Comparison of ENCODE assay signal across 9 cellular contexts in the genomic region with DNA sequence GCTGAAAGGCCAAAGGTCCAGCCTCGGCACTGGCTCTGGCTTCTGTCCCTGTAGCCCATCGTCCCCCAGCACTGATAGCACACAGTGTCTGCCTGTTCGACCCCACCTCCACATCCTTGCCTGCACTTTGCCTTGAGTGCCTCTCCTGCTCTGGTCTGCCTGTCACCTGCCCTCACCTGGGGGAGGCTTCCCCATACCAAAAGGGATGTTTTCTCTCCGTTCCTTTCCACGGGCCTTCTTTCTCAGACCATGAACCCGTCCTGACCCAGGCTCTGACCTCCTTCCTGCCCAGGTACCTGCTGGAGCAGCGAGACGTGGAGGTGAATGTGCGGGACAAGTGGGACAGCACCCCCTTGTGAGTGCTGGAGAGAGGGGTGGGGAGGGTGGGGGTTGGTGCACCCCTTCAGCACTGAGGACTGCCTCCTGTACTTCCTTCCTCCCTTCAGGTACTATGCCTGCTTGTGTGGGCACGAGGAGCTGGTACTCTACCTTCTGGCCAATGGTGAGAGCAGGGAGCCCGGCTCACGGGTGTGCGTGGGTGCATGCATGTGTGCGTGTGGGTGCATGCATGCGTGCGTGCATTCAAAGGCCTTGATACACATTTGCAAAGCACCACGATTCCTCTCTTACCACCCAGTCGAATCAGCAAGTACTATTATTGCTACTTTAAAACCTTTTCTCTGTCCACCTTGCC. TPM values are rescaled to one million over a fixed set of nuclear protein-coding genes. Genes with fewer than 3 reads are reported as not detected.
DNase-seq lines count a peak whose midpoint lies in the region; ATAC-seq and TF ChIP-seq lines count a peak whose summit lies in the region.
"Had no signal": no experiment of that assay in that cellular context is flagged by ENCODE, and none has a peak within 500 bp of the region (broad histone marks: within the 10 kb centered on the region; RNA-seq: fewer than 3 reads in every experiment).

No MANE protein-coding gene starts in this region.

- CTCF ChIA-PET in Caco-2 (lab: Charles Lee): no interaction called here
- CTCF ChIA-PET in activated B cell treated with CpG ODN at 0.5 μM for 24 hours (lab: Charles Lee): interaction anchor here (1.5 kb wide), 1 partner anchor 99 kb away, joined by 3 read pairs; no protein-coding TSS in a partner anchor

- H3K27me3 ChIP-seq in Caco-2 (replicated peaks; ENCODE audit: control insufficient read depth, insufficient read depth, low read length) (no peaks in the 10 kb centered on the region), gastroesophageal sphincter (no peaks in the 10 kb centered on the region), psoas muscle (ENCODE audit: insufficient read depth in 3 of 3, low read length in 2 of 3) (no peaks in the 10 kb centered on the region)

- no peak for TF ChIP-seq POLR2A in gastroesophageal sphincter (IDR thresholded peaks at IDR 0.05)

- H3K4me1 Mint-ChIP-seq in Caco-2 (ENCODE audit: low read depth, unreplicated experiment) (peaks cover 8% of the 10 kb centered on the region), activated B cell treated with CpG ODN at 0.5 μM for 24 hours (peaks cover 20% of the 10 kb centered on the region)

- peak overlapping the region in 3 of 4 donors; percentile 88 to 93 (median 93) for H3K27ac ChIP-seq in gastroesophageal sphincter
- H3K27ac ChIP-seq in psoas muscle: no peak overlapping the region

- intact Hi-C loops in Caco-2 (cut with micrococcal nuclease; ENCODE audit: unreplicated experiment): loop anchor here (10.0 kb wide), 1 partner anchor 79 kb away; a partner anchor contains a TSS
- intact Hi-C loops in activated B cell treated with CpG ODN at 0.5 μM for 24 hours (cut with micrococcal nuclease): loop anchor here (5.0 kb wide), 4 partner anchors 97 to 1757 kb away; a partner anchor contains a TSS
- intact Hi-C loops in psoas muscle (cut with DNase I): loop anchor here in 1 of 2 donors (5.0 kb wide), 1 partner anchor 148 kb away; a partner anchor contains a TSS

- H3K9me3 ChIP-seq in Caco-2: no peaks in the 10 kb centered on the region
- H3K9me3 ChIP-seq in gastroesophageal sphincter: no peaks in the 10 kb centered on the region
- H3K9me3 ChIP-seq in psoas muscle: no peaks in the 10 kb centered on the region

- 85 to 86% methylated on average over 5 to 8 of the region's 18 CpGs for WGBS in gastroesophageal sphincter (ENCODE audit: low coverage in 1 of 2), 2 donors
- 81 to 83% (median 83%) methylated on average over 18 of the region's 18 CpGs for WGBS in psoas muscle, 3 donors

- H3K36me3 ChIP-seq in Caco-2 (ENCODE audit: control insufficient read depth, insufficient read depth, low read length): no peaks in the 10 kb centered on the region
- peaks cover 0 to 45% of the 10 kb centered on the region in 2 donors for H3K36me3 ChIP-seq in gastroesophageal sphincter
- H3K36me3 ChIP-seq in psoas muscle (ENCODE audit: insufficient read depth in 1 of 2, low read depth in 1 of 2): peaks cover 0 to 38% of the 10 kb centered on the region in 2 donors

- no peak for ATAC-seq in activated B cell treated with CpG ODN at 0.5 μM for 24 hours (ENCODE audit: low read depth)
- ATAC-seq in gastroesophageal sphincter: no peak
- ATAC-seq in psoas muscle: no peak
- no peak for ATAC-seq in HG03439 (IDR thresholded peaks at IDR 0.05; ENCODE audit: unreplicated experiment)
- no peak for ATAC-seq in GM19395 (IDR thresholded peaks at IDR 0.05; ENCODE audit: unreplicated experiment)
- ATAC-seq: Panc1 had no signal

- H3K4me3 Mint-ChIP-seq in Caco-2 (ENCODE audit: unreplicated experiment) (peak overlapping the region; percentile 77), activated B cell treated with CpG ODN at 0.5 μM for 24 hours (peak overlapping the region; percentile 83)

- no peak for TF ChIP-seq CTCF in Caco-2 (IDR thresholded peaks at IDR 0.05; ENCODE audit: insufficient read depth in 1 of 2, low read depth in 1 of 2, low read length in 1 of 2, severe bottlenecking in 1 of 2, unreplicated experiment in 1 of 2)
- no peak for TF ChIP-seq CTCF in activated B cell treated with CpG ODN at 0.5 μM for 24 hours (IDR thresholded peaks at IDR 0.05)
- TF ChIP-seq CTCF in gastroesophageal sphincter (IDR thresholded peaks at IDR 0.05): no peak
- TF ChIP-seq CTCF in psoas muscle (IDR thresholded peaks at IDR 0.05): no peak

- no peak for TF ChIP-seq EP300 in gastroesophageal sphincter (IDR thresholded peaks at IDR 0.05)

- no TSS peak for BruUV-seq in Caco-2 (replicated peaks; lab: Mats Ljungman, UMichigan)

- no peak overlapping the region for H3K4me3 ChIP-seq in Caco-2 (ENCODE audit: low read depth, low read length)
- H3K4me3 ChIP-seq in gastroesophageal sphincter: peak overlapping the region; percentile 82 to 99
- H3K4me3 ChIP-seq in psoas muscle: peak overlapping the region; percentile 98

- DNase-seq in Caco-2: peak in 1 of 2 experiments; percentile 24
- DNase-seq in activated B cell treated with CpG ODN at 0.5 μM for 24 hours: peak; percentile 12
- peak in 1 of 2 donors; percentile 51 for DNase-seq in psoas muscle
- DNase-seq in AG08395 (ENCODE audit: low spot score): no peak
- no peak for DNase-seq in NCI-H2171 treated with DMSO at 0.1 percent for 48 hours (lab: John Stamatoyannopoulos, UW)

- POLR2A ChIA-PET in Caco-2 (lab: Charles Lee): no interaction called here
- POLR2A ChIA-PET in activated B cell treated with CpG ODN at 0.5 μM for 24 hours (lab: Charles Lee): no interaction called here

- peaks cover 21% of the 10 kb centered on the region for H3K36me3 Mint-ChIP-seq in Caco-2 (ENCODE audit: insufficient read depth, unreplicated experiment)
- peaks cover 34% of the 10 kb centered on the region for H3K36me3 Mint-ChIP-seq in activated B cell treated with CpG ODN at 0.5 μM for 24 hours (ENCODE audit: low read depth)

- no peak overlapping the region for H3K27ac Mint-ChIP-seq in Caco-2 (ENCODE audit: unreplicated experiment)
- no peak overlapping the region for H3K27ac Mint-ChIP-seq in activated B cell treated with CpG ODN at 0.5 μM for 24 hours

- no peaks in the 10 kb centered on the region for H3K9me3 Mint-ChIP-seq in Caco-2 (ENCODE audit: unreplicated experiment)
- no peaks in the 10 kb centered on the region for H3K9me3 Mint-ChIP-seq in activated B cell treated with CpG ODN at 0.5 μM for 24 hours

- H3K4me1 ChIP-seq in Caco-2 (peaks cover 7% of the 10 kb centered on the region; the same call in 1 of the 2 replicates), gastroesophageal sphincter (peaks cover 2 to 51% (median 17%) of the 10 kb centered on the region in 3 donors), psoas muscle (peaks cover 21% of the 10 kb centered on the region)

- H3K27me3 Mint-ChIP-seq in Caco-2 (ENCODE audit: insufficient read depth, unreplicated experiment) (no peaks in the 10 kb centered on the region), activated B cell treated with CpG ODN at 0.5 μM for 24 hours (no peaks in the 10 kb centered on the region)

RNA-seq across cellular contexts. Expression of a gene that starts 1.5 kb away (rescaled TPM):
- 6.2 TPM in 2 replicates for total RNA-seq in Caco-2 (2022)
- 36.1 and 42.0 TPM in 2 replicates for total RNA-seq in activated B cell treated with CpG ODN at 0.5 μM for 24 hours
- 10 to 100 TPM; 25.3 to 50.3 (median 35.8) TPM for total RNA-seq in gastroesophageal sphincter
- total RNA-seq in psoas muscle: 10 to 100 TPM; 22.8 to 34.5 (median 27.6) TPM
- 10 to 100 TPM; 29.1 to 30.3 (median 30.1) TPM for polyA plus RNA-seq in psoas muscle

RNA-seq across cellular contexts. Expression of a gene that starts 45.3 kb away (rescaled TPM):
- total RNA-seq in Caco-2 (2022) (39.1 and 43.0 TPM in 2 replicates), activated B cell treated with CpG ODN at 0.5 μM for 24 hours (3.3 and 3.7 TPM in 2 replicates), gastroesophageal sphincter (1 to 10 TPM; 1.9 to 2.8 (median 2.3) TPM), psoas muscle (1 to 10 TPM; 1.4 to 2.6 (median 1.8) TPM)
- 1 to 10 TPM; 1.4 to 3.0 (median 2.5) TPM for polyA plus RNA-seq in psoas muscle
